ENCODE assay signal across 8 cellular contexts in the genomic region with DNA sequence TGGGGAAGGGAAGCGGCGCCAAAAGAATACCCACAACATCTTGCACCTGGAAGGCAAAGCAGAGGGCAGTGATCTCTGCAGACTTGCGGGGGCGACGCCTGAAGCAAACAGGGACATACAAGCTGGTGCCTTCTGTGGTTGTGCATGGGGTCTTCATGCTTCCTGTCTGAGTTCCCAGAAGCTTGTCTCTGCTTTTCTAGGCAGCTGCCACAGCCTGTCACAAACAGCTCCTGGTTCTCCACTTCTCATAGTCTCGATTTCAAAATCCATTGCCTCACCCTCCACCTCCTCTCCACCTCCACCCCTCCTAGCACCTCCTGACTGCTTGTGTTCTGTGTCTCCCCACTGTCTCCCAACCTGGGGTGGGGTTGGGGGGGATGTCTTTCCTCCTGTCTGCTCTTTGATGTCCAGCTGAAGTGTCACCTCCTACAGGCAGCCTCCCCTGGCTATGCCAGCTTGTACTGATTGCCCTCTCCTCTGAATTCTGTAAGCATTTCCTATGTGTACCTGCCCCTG. TPM values are rescaled to one million over a fixed set of nuclear protein-coding genes. Genes with fewer than 3 reads are reported as not detected.
DNase-seq lines count a peak whose midpoint lies in the region; ATAC-seq, FAIRE-seq and TF ChIP-seq lines count a peak whose summit lies in the region.

No MANE protein-coding gene starts in this region.

- 0% methylated on average over 6 of the region's 6 CpGs for WGBS in GM12878 (ENCODE audit: insufficient coverage, insufficient replicate concordance, low lambda C conversion rate, missing lambda C conversion rate)
- 38 to 48% methylated on average over 1 to 4 of the region's 6 CpGs for WGBS in gastroesophageal sphincter (ENCODE audit: low coverage in 1 of 2), 2 donors
- WGBS in testis, 2 donors, result 28 to 37% methylated on average over 3 to 6 of the region's 6 CpGs

- H3K27ac Mint-ChIP-seq in naive thymus-derived CD8-positive, alpha-beta T cell, result peak overlapping the region; percentile 36 to 89 (median 72)

- SMC1A ChIA-PET in GM12878 (lab: Charles Lee; ENCODE audit: uncharacterized antibody, unreplicated experiment), result interaction anchor here (0.6 to 2.1 kb wide), 3 partner anchors 15 to 219 kb away, joined by 3 to 7 read pairs (median 5); no protein-coding TSS in a partner anchor

- H3K27ac ChIP-seq in GM12878 (ENCODE audit: control insufficient read depth, insufficient read depth), result no peak overlapping the region
- H3K27ac ChIP-seq in gastroesophageal sphincter, result no peak overlapping the region
- H3K27ac ChIP-seq in testis, result no peak overlapping the region

- TF ChIP-seq POLR2A in GM12878 (IDR thresholded peaks at IDR 0.05; ENCODE audit: low read depth, low read length) (no peak), gastroesophageal sphincter (IDR thresholded peaks at IDR 0.05) (no peak), testis (IDR thresholded peaks at IDR 0.05) (no peak)

- H3K27me3 Mint-ChIP-seq in naive thymus-derived CD8-positive, alpha-beta T cell, result peaks cover 3 to 17% (median 12%) of the 10 kb centered on the region in 5 donors

- TF ChIP-seq RAD21 in GM12878 (IDR thresholded peaks at IDR 0.05; ENCODE audit: insufficient read depth, low read depth, low read length), result no peak

- in situ Hi-C loops in GM12878 (cut with MboI), result no loop called here

- H3K4me1 ChIP-seq in GM12878 (ENCODE audit: control insufficient read depth, insufficient read depth, low read length) (peaks cover 11% of the 10 kb centered on the region), gastroesophageal sphincter (peaks cover 0 to 30% (median 8%) of the 10 kb centered on the region in 3 donors), testis (peaks cover 17% of the 10 kb centered on the region)

- no peak for TF ChIP-seq CTCF in GM06990 (IDR thresholded peaks at IDR 0.05; ENCODE audit: insufficient read depth, low read length, poor library complexity, severe bottlenecking)
- TF ChIP-seq CTCF in GM12878 (IDR thresholded peaks at IDR 0.05 in 2 of 3, conservative IDR thresholded peaks at IDR 0.05 in 1 of 3; ENCODE audit: control insufficient read depth in 2 of 3, extremely low read depth in 1 of 3, insufficient read depth in 1 of 3, low read depth in 3 of 3, low read length in 3 of 3), result no peak
- TF ChIP-seq CTCF in GM10266 (IDR thresholded peaks at IDR 0.05; ENCODE audit: control insufficient read depth, insufficient read depth, low read depth, missing control alignments), result no peak
- no peak for TF ChIP-seq CTCF in gastroesophageal sphincter (IDR thresholded peaks at IDR 0.05)
- TF ChIP-seq CTCF in testis (IDR thresholded peaks at IDR 0.05), result no peak

- H3K9me3 Mint-ChIP-seq in naive thymus-derived CD8-positive, alpha-beta T cell, result peaks cover 0 to 6% (median 0%) of the 10 kb centered on the region in 9 donors

- FAIRE-seq in GM12878 (lab: Jason Lieb, UNC), result peak; percentile 23

- TF ChIP-seq EP300 in GM12878 (IDR thresholded peaks at IDR 0.05; ENCODE audit: borderline replicate concordance in 1 of 2, control insufficient read depth in 1 of 2, low read depth in 2 of 2, low read length in 2 of 2), result no peak
- no peak for TF ChIP-seq EP300 in gastroesophageal sphincter (IDR thresholded peaks at IDR 0.05)

- ATAC-seq in HG03432 (IDR thresholded peaks at IDR 0.05; ENCODE audit: unreplicated experiment) (peak; percentile 3), GM12878 (no peak; the same call in 2 of the 3 replicates), gastroesophageal sphincter (no peak)
- ATAC-seq in naive thymus-derived CD8-positive, alpha-beta T cell, result no peak

- H3K36me3 ChIP-seq in GM06990 (ENCODE audit: control insufficient read depth, insufficient read depth, low read length), result no peaks in the 10 kb centered on the region
- no peaks in the 10 kb centered on the region for H3K36me3 ChIP-seq in GM12878 (ENCODE audit: control insufficient read depth in 2 of 2, insufficient read depth in 2 of 2, low read length in 1 of 2)
- H3K36me3 ChIP-seq in gastroesophageal sphincter, result no peaks in the 10 kb centered on the region
- H3K36me3 ChIP-seq in testis (ENCODE audit: low read depth, missing control alignments), result no peaks in the 10 kb centered on the region

- no peaks in the 10 kb centered on the region for H3K79me2 ChIP-seq in GM12878 (ENCODE audit: control insufficient read depth, insufficient read depth, low read length)

- CTCF ChIA-PET in GM12878 (lab: Yijun Ruan, JAX), result interaction anchor here (0.9 to 2.0 kb wide), 10 partner anchors 28 to 220 kb away, joined by 3 to 5 read pairs (median 4); no protein-coding TSS in a partner anchor

- POLR2A ChIA-PET in GM12878 (lab: Charles Lee), result no interaction called here
- POLR2A ChIA-PET in naive thymus-derived CD8-positive, alpha-beta T cell (lab: Charles Lee), result interaction anchor here (0.7 to 2.1 kb wide), 4 partner anchors 8 to 51 kb away, joined by 3 to 13 read pairs (median 6); no protein-coding TSS in a partner anchor

- RAD21 ChIA-PET in GM12878 (lab: Charles Lee; ENCODE audit: unreplicated experiment), result interaction anchor here (1.5 kb wide), 1 partner anchor 75 kb away, joined by 5 read pairs; no protein-coding TSS in a partner anchor

- peaks cover 0 to 6% (median 0%) of the 10 kb centered on the region in 3 donors for H3K36me3 Mint-ChIP-seq in naive thymus-derived CD8-positive, alpha-beta T cell

- H4K20me1 ChIP-seq in GM12878 (ENCODE audit: control insufficient read depth, insufficient read depth), result no peaks in the 10 kb centered on the region

- peak overlapping the region; percentile 89 for H3K4me2 ChIP-seq in GM12878 (ENCODE audit: control insufficient read depth, insufficient read depth)

- H3K9ac ChIP-seq in GM12878 (ENCODE audit: control insufficient read depth, insufficient read depth, low read length), result peak overlapping the region; percentile 8; the same call in 1 of the 2 replicates

- intact Hi-C loops in GM12878 (cut with micrococcal nuclease; ENCODE audit: unreplicated experiment) (no loop called here), testis (cut with DNase I; ENCODE audit: low total_unique reads) (no loop called here)

- H3K4me3 ChIP-seq in GM06990 (replicated peaks; ENCODE audit: low read depth, low read length), result peak overlapping the region; percentile 52
- peak overlapping the region; percentile 53; the same call in 1 of the 2 replicates for H3K4me3 ChIP-seq in GM12878
- H3K4me3 ChIP-seq in gastroesophageal sphincter, result peak overlapping the region in 1 of 2 donors; percentile 49
- peak overlapping the region in 1 of 2 donors; percentile 43 for H3K4me3 ChIP-seq in testis

- H3K27me3 ChIP-seq in GM06990 (replicated peaks; ENCODE audit: control insufficient read depth, insufficient read depth, low read length) (no peaks in the 10 kb centered on the region), GM12878 (replicated peaks in 1 of 2; ENCODE audit: control insufficient read depth in 2 of 2, insufficient read depth in 2 of 2, low read length in 1 of 2) (peaks cover 0 to 5% of the 10 kb centered on the region in 2 experiments; a peak in 3 of 4 replicates), gastroesophageal sphincter (peaks cover 56% of the 10 kb centered on the region), testis (no peaks in the 10 kb centered on the region)

- DNase-seq in GM06990 (ENCODE audit: extremely low read depth, insufficient read length) (no peak), GM12878 (ENCODE audit: low read depth, low spot score) (no peak), GM10266 (ENCODE audit: extremely low spot score) (no peak), T1000 (lab: John Stamatoyannopoulos, UW) (no peak), testis (no peak)
- DNase-seq in naive thymus-derived CD8-positive, alpha-beta T cell, result peak in 1 of 10 donors; percentile 13

- no peaks in the 10 kb centered on the region for H3K9me3 ChIP-seq in GM12878 (replicated peaks; ENCODE audit: control insufficient read depth, insufficient read depth, low read length)
- no peaks in the 10 kb centered on the region for H3K9me3 ChIP-seq in gastroesophageal sphincter
- no peaks in the 10 kb centered on the region for H3K9me3 ChIP-seq in testis

- BruUV-seq in GM12878 (replicated peaks; lab: Mats Ljungman, UMichigan), result no TSS peak

- peak overlapping the region; percentile 79 to 89 (median 84) for H3K4me3 Mint-ChIP-seq in naive thymus-derived CD8-positive, alpha-beta T cell

- peaks cover 11 to 46% (median 18%) of the 10 kb centered on the region in 4 donors for H3K4me1 Mint-ChIP-seq in naive thymus-derived CD8-positive, alpha-beta T cell

- peak overlapping the region; percentile 35 for H2AFZ ChIP-seq in GM12878 (ENCODE audit: control insufficient read depth, low read depth, low read length)

RNA-seq across cellular contexts. Expression of a gene that starts 1.7 kb away (rescaled TPM):
- total RNA-seq in GM12878 (2013; cell fraction: nucleolus; rRNA removed), result not detected in 2 replicates
- total RNA-seq in GM12878 (2014; rRNA removed) (not detected in 2 replicates), GM12878 (2014; rRNA removed; fragmentation: Illumina TruSeq; extraction: Trizol) (not detected in 2 replicates), GM12878 (2021) (not detected in 2 replicates), gastroesophageal sphincter (not detected), testis (under 1 TPM in 1 of 2 donors, not detected in 1; 0.63 TPM)
- polyA plus RNA-seq in GM12878 (2011; ENCODE audit: low read depth), result not detected
- polyA plus RNA-seq in GM12878 (2011; rRNA removed) (not detected in 2 replicates), GM12878 (2014; fragmentation: Illumina TruSeq; extraction: Trizol) (not detected in 2 replicates), GM12878 (2014; fragmentation: Nextera tagmentation; extraction: Ambion mirVana) (not detected), GM12878 (2014; rRNA removed) (not detected in 2 replicates), GM12878 (2016; fragmentation: Nextera tagmentation; extraction: Ambion mirVana) (not detected), testis (ENCODE audit: insufficient read depth, low read depth, low replicate concordance) (not detected)
- not detected in 2 replicates for polyA plus RNA-seq in GM12878 (2011; cell fraction: cytosol; rRNA removed)
- polyA plus RNA-seq in GM12878 (2011; cell fraction: nucleus; rRNA removed), result not detected in 2 replicates
- polyA plus RNA-seq in GM12878 (2012), result not detected in 2 replicates
- not detected in 2 replicates for polyA minus RNA-seq in GM12878 (2011; rRNA and poly(A)+ RNA removed)
- polyA minus RNA-seq in GM12878 (2011; cell fraction: cytosol; rRNA and poly(A)+ RNA removed), result not detected in 2 replicates
- not detected in 2 replicates for polyA minus RNA-seq in GM12878 (2011; cell fraction: nucleus; rRNA and poly(A)+ RNA removed)
- not detected for total RNA-seq in naive thymus-derived CD8-positive, alpha-beta T cell
- polyA plus RNA-seq in naive thymus-derived CD8-positive, alpha-beta T cell, result not detected

RNA-seq across cellular contexts. Expression of a gene that starts 28.8 kb away (rescaled TPM):
- total RNA-seq in GM12878 (2013; cell fraction: nucleolus; rRNA removed), result 54.9 and 64.4 TPM in 2 replicates
- total RNA-seq in GM12878 (2014; rRNA removed), result 24.1 and 25.1 TPM in 2 replicates
- total RNA-seq in GM12878 (2014; rRNA removed; fragmentation: Illumina TruSeq; extraction: Trizol), result 15.7 and 17.7 TPM in 2 replicates
- total RNA-seq in GM12878 (2021), result 35.9 and 39.6 TPM in 2 replicates
- 3.7 TPM for polyA plus RNA-seq in GM12878 (2011; ENCODE audit: low read depth)
- polyA plus RNA-seq in GM12878 (2011; rRNA removed), result 18.1 and 22.4 TPM in 2 replicates
- polyA plus RNA-seq in GM12878 (2011; cell fraction: cytosol; rRNA removed), result 8.6 and 12.7 TPM in 2 replicates
- polyA plus RNA-seq in GM12878 (2011; cell fraction: nucleus; rRNA removed), result 19.5 and 21.1 TPM in 2 replicates
- polyA plus RNA-seq in GM12878 (2012), result 9.1 and 9.4 TPM in 2 replicates
- 14.5 and 16.5 TPM in 2 replicates for polyA plus RNA-seq in GM12878 (2014; fragmentation: Illumina TruSeq; extraction: Trizol)
- 1 to 10 TPM; 2.7 to 6.4 TPM for polyA plus RNA-seq in GM12878 (2014; fragmentation: Nextera tagmentation; extraction: Ambion mirVana)
- polyA plus RNA-seq in GM12878 (2014; rRNA removed), result 10.9 and 12.8 TPM in 2 replicates
- 10 to 100 TPM in 1 of 2 experiments, 1 to 10 TPM in 1; 4.9 to 26.3 TPM for polyA plus RNA-seq in GM12878 (2016; fragmentation: Nextera tagmentation; extraction: Ambion mirVana)
- polyA minus RNA-seq in GM12878 (2011; rRNA and poly(A)+ RNA removed), result 32.1 and 45.6 TPM in 2 replicates
- 20.6 and 29.6 TPM in 2 replicates for polyA minus RNA-seq in GM12878 (2011; cell fraction: cytosol; rRNA and poly(A)+ RNA removed)
- polyA minus RNA-seq in GM12878 (2011; cell fraction: nucleus; rRNA and poly(A)+ RNA removed), result 15.7 and 26.8 TPM in 2 replicates
- 10 to 100 TPM; 75.0 to 80.6 TPM for total RNA-seq in naive thymus-derived CD8-positive, alpha-beta T cell
- polyA plus RNA-seq in naive thymus-derived CD8-positive, alpha-beta T cell, result 10 to 100 TPM; 36.0 to 51.9 (median 40.8) TPM
- 10 to 100 TPM; 52.7 to 96.2 (median 54.2) TPM for total RNA-seq in gastroesophageal sphincter
- 10 to 100 TPM; 74.0 to 74.5 TPM for total RNA-seq in testis
- polyA plus RNA-seq in testis (ENCODE audit: insufficient read depth, low read depth, low replicate concordance), result 16.3 TPM
